Comparison of ENCODE assay signal across 5 cellular contexts in genomic region chr18:79265068-79265467, GRCh38.
TF ChIP-seq lines count a peak whose summit lies in the region.

No MANE protein-coding gene starts in this region.

TF ChIP-seq in HEK293, 187 proteins besides CTCF, POLR2A, EP300 and RAD21:
- TF ChIP-seq, protein P1, sequence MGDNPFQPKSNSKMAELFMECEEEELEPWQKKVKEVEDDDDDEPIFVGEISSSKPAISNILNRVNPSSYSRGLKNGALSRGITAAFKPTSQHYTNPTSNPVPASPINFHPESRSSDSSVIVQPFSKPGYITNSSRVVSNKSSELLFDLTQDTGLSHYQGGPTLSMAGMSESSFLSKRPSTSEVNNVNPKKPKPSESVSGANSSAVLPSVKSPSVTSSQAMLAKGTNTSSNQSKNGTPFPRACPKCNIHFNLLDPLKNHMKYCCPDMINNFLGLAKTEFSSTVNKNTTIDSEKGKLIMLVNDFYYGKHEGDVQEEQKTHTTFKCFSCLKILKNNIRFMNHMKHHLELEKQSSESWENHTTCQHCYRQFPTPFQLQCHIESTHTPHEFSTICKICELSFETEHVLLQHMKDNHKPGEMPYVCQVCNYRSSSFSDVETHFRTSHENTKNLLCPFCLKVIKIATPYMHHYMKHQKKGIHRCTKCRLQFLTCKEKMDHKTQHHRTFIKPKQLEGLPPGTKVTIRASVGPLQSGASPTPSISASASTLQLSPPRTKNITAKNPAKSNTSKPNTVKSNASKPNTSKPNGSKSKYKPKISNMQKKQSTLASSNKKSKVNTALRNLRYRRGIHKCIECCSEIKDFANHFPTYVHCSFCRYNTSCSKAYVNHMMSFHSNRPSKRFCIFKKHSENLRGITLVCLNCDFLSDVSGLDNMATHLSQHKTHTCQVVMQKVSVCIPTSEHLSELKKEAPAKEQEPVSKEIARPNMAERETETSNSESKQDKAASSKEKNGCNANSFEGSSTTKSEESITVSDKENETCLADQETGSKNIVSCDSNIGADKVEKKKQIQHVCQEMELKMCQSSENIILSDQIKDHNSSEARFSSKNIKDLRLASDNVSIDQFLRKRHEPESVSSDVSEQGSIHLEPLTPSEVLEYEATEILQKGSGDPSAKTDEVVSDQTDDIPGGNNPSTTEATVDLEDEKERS (tag by site-specific recombination; IDR thresholded peaks at IDR 0.05), result peak; percentile 71; the same call in 1 of the 2 replicates
- TF ChIP-seq ZNF146 (tag by site-specific recombination; IDR thresholded peaks at IDR 0.05), result peak; percentile 85
- TF ChIP-seq, protein P2, sequence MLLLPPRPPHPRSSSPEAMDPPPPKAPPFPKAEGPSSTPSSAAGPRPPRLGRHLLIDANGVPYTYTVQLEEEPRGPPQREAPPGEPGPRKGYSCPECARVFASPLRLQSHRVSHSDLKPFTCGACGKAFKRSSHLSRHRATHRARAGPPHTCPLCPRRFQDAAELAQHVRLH (tag by site-specific recombination; IDR thresholded peaks at IDR 0.05), result 0 out of 2 replicates have a peak, but pooled peaks have one; percentile 65
TF ChIP-seq in HEK293: peak in this region for 3; not testable (repeated sequence) for 184.

TF ChIP-seq in SK-N-SH treated with all-trans-retinoic acid at 6 μM for 48 hours, 23 proteins besides CTCF, POLR2A, EP300 and RAD21:
- TF ChIP-seq ZNF8 (CRISPR knock-in tag; IDR thresholded peaks at IDR 0.05), result peak; percentile 94
TF ChIP-seq in SK-N-SH treated with all-trans-retinoic acid at 6 μM for 48 hours: peak in this region for 1; not testable (repeated sequence) for 22.

TF ChIP-seq in WTC11, 78 proteins besides CTCF, POLR2A, EP300 and RAD21:
- TF ChIP-seq GTF2I (CRISPR knock-in tag; conservative IDR thresholded peaks at IDR 0.05), result peak; percentile 46; the same call in 1 of the 2 replicates

TF ChIP-seq in K562, 482 proteins besides CTCF, POLR2A, EP300 and RAD21:
- TF ChIP-seq RBM25 (IDR thresholded peaks at IDR 0.05; ENCODE audit: low read depth, low read length, severe bottlenecking) (peak; percentile 27), ZNF146 (CRISPR knock-in tag; IDR thresholded peaks at IDR 0.05; ENCODE audit: unreplicated experiment) (peak; percentile 84)

TF ChIP-seq in H1, 55 proteins besides CTCF, POLR2A, EP300 and RAD21:
- peak; percentile 45; the same call in 1 of the 2 replicates for TF ChIP-seq KDM1A (IDR thresholded peaks at IDR 0.05; ENCODE audit: borderline replicate concordance, low read length)
